In the genomic region with DNA sequence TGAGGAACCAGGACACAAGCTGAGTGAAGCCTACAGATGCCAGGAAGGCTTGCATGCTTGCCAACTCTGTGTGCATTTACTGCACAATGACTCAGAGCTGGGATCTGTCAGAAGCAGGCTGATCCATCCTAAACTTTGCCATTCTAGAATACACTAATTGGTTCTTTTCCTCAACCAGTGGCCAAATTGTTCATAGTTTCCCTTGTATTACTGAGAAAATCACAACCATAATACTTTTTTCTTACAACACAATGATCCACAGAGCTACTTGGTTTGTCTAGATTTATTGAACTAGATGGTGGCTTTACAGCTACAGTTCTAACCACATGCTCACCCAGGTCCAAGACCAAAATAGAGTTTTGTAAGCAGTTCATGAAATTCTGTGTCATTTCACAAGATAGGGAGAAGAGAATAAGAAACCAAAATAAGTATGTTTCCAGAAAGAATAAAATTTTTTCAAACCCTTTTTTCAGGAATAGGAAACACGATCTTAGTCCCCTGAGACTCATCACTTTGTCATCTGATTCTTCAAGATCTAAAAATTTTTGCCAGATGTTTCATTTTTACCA, we compare ENCODE assay signal across 11 cellular contexts. TPM values are rescaled to one million over a fixed set of nuclear protein-coding genes. Genes with fewer than 3 reads are reported as not detected.
DNase-seq lines count a peak whose midpoint lies in the region; ATAC-seq and TF ChIP-seq lines count a peak whose summit lies in the region.
"Had no signal": no experiment of that assay in that cellular context is flagged by ENCODE, and none has a peak within 500 bp of the region (broad histone marks: within the 10 kb centered on the region; RNA-seq: fewer than 3 reads in every experiment).

No MANE protein-coding gene starts in this region.

- H3K27me3 ChIP-seq in Panc1 (ENCODE audit: control insufficient read depth, insufficient read depth, low read length), result no peaks in the 10 kb centered on the region
- no peaks in the 10 kb centered on the region for H3K27me3 ChIP-seq in fibroblast of lung (ENCODE audit: control insufficient read depth, insufficient read depth, low read length)
- H3K27me3 ChIP-seq in spleen (replicated peaks in 1 of 7), result no peaks in the 10 kb centered on the region
- H3K27me3 ChIP-seq: esophagus squamous epithelium had no signal

- no peaks in the 10 kb centered on the region for H3K9me3 ChIP-seq in Panc1 (ENCODE audit: control insufficient read depth, insufficient read depth, low read depth, low read length)
- H3K9me3 ChIP-seq in fibroblast of lung (ENCODE audit: control insufficient read depth, insufficient read depth, low read depth, low read length), result no peaks in the 10 kb centered on the region
- no peaks in the 10 kb centered on the region for H3K9me3 ChIP-seq in spleen
- H3K9me3 ChIP-seq: esophagus squamous epithelium had no signal

- peak; percentile 70 for DNase-seq in GM03348 (ENCODE audit: low spot score)
- no peak for DNase-seq in Panc1 (ENCODE audit: low read depth, low spot score)
- DNase-seq in fibroblast of lung (ENCODE audit: low read depth in 2 of 2), result peak; percentile 93 to 95
- peak; percentile 89 for DNase-seq in retinal pigment epithelial cell (ENCODE audit: low read depth)
- no peak for DNase-seq in GM10248 (ENCODE audit: extremely low spot score)
- no peak for DNase-seq in left lobe of liver (ENCODE audit: low spot score)
- DNase-seq in spleen, result no peak
- no peak for DNase-seq in NCI-H2081 (lab: John Stamatoyannopoulos, UW)
- DNase-seq: activated CD8-positive, alpha-beta T cell treated with anti-CD3 and anti-CD28 coated beads, Interleukin-2, amount 10 ng/mL, durations not matched to agents 7 days and 5 days; esophagus squamous epithelium had no signal

- CTCF ChIA-PET in Panc1 (lab: Charles Lee), result no interaction called here
- CTCF ChIA-PET in GM10248 (lab: Yijun Ruan, JAX), result no interaction called here

- ATAC-seq in Panc1 (peak; percentile 89), left lobe of liver (no peak)
- ATAC-seq: activated CD8-positive, alpha-beta T cell treated with anti-CD3 and anti-CD28 coated beads, Interleukin-2, amount 10 ng/mL, durations not matched to agents 7 days and 5 days had no signal

- TF ChIP-seq POLR2A in spleen (IDR thresholded peaks at IDR 0.05), result no peak

- no peaks in the 10 kb centered on the region for H3K79me2 ChIP-seq in fibroblast of lung (ENCODE audit: control insufficient read depth, insufficient read depth, low read length)

- no peak overlapping the region for H3K4me3 ChIP-seq in Panc1 (ENCODE audit: low read depth in 2 of 2, low read length in 2 of 2)
- H3K4me3 ChIP-seq in fibroblast of lung (replicated peaks in 1 of 4; ENCODE audit: control extremely low read depth in 1 of 4, insufficient read depth in 1 of 4, low read depth in 3 of 4, low read length in 4 of 4), result no peak overlapping the region
- no peak overlapping the region for H3K4me3 ChIP-seq in retinal pigment epithelial cell (ENCODE audit: low read length)
- H3K4me3 ChIP-seq in spleen, result no peak overlapping the region
- H3K4me3 ChIP-seq: esophagus squamous epithelium, skin epidermis had no signal

- no TSS peak for BruUV-seq in Panc1 (replicated peaks; lab: Mats Ljungman, UMichigan)

- no peak overlapping the region for H2AFZ ChIP-seq in fibroblast of lung (ENCODE audit: low read length)

- intact Hi-C loops in Panc1 (cut with micrococcal nuclease; ENCODE audit: unreplicated experiment) (no loop called here), spleen (cut with DNase I; ENCODE audit: low total_unique reads) (no loop called here)

- POLR2A ChIA-PET in Panc1 (lab: Charles Lee), result no interaction called here
- POLR2A ChIA-PET in GM10248 (lab: Yijun Ruan, JAX), result no interaction called here

- H3K27ac ChIP-seq in Panc1 (ENCODE audit: low read length) (peak overlapping the region; percentile 44; the same call in 1 of the 2 replicates), fibroblast of lung (ENCODE audit: insufficient read depth, low read length) (peak overlapping the region; percentile 65), spleen (no peak overlapping the region)

- in situ Hi-C loops in Panc1 (cut with HindIII; ENCODE audit: low pct_unique_long_range_greater_than_20kb, low sequenced_read_pairs), result no loop called here

- no peaks in the 10 kb centered on the region for H4K20me1 ChIP-seq in fibroblast of lung (ENCODE audit: control insufficient read depth, extremely low read depth, insufficient read depth, low read length)

- H3K36me3 ChIP-seq in Panc1 (ENCODE audit: control insufficient read depth, insufficient read depth, low read length) (no peaks in the 10 kb centered on the region), fibroblast of lung (ENCODE audit: control insufficient read depth, insufficient read depth, low read length) (no peaks in the 10 kb centered on the region), spleen (no peaks in the 10 kb centered on the region)
- H3K36me3 ChIP-seq: esophagus squamous epithelium had no signal

- peaks cover 10% of the 10 kb centered on the region; the same call in 1 of the 2 replicates for H3K4me1 ChIP-seq in Panc1 (ENCODE audit: control insufficient read depth, insufficient read depth, low read length)
- peaks cover 22% of the 10 kb centered on the region for H3K4me1 ChIP-seq in fibroblast of lung (ENCODE audit: control insufficient read depth, extremely low read depth, insufficient read depth, low read length)
- H3K4me1 ChIP-seq in spleen, result peaks cover 0 to 25% (median 8%) of the 10 kb centered on the region in 6 donors

- 43 to 55% (median 50%) methylated on average over 1 of the region's 1 CpG for WGBS in spleen, 5 donors

- H3K9ac ChIP-seq in fibroblast of lung (ENCODE audit: insufficient read depth, low read length), result no peak overlapping the region

- peak overlapping the region; percentile 17 for H3K4me2 ChIP-seq in fibroblast of lung (ENCODE audit: extremely low read depth, insufficient read depth, low read length)

- TF ChIP-seq CTCF in Panc1 (IDR thresholded peaks at IDR 0.05) (no peak), fibroblast of lung (conservative IDR thresholded peaks at IDR 0.05 in 1 of 2, IDR thresholded peaks at IDR 0.05 in 1 of 2; ENCODE audit: low read depth in 1 of 2, low read length in 2 of 2) (no peak), retinal pigment epithelial cell (conservative IDR thresholded peaks at IDR 0.05; ENCODE audit: low read depth, low read length) (no peak), GM10248 (IDR thresholded peaks at IDR 0.05; ENCODE audit: control extremely low read depth, extremely low read depth, low read depth, missing control alignments) (no peak), spleen (IDR thresholded peaks at IDR 0.05 in 8 of 11, conservative IDR thresholded peaks at IDR 0.05 in 3 of 11) (no peak)

RNA-seq across cellular contexts. Expression of a gene that starts 21.0 kb away (rescaled TPM):
- total RNA-seq in Panc1 (2021; ENCODE audit: unreplicated experiment), result 0.39 TPM
- polyA plus RNA-seq in Panc1 (2012; ENCODE audit: insufficient read length), result not detected
- 12.6 and 30.8 TPM in 2 replicates for total RNA-seq in fibroblast of lung
- 31.5 and 103 TPM in 2 replicates for polyA plus RNA-seq in fibroblast of lung
- polyA plus RNA-seq in fibroblast of lung (2012), result 15.7 and 55.0 TPM in 2 replicates
- 0.63 and 13.7 TPM in 2 replicates for polyA minus RNA-seq in fibroblast of lung (ENCODE audit: low replicate concordance)
- total RNA-seq in left lobe of liver, result 0.83 TPM
- total RNA-seq in spleen, result 1 to 10 TPM in 5 of 7 donors, under 1 TPM in 2; 0.54 to 3.1 (median 2.2) TPM
- under 1 TPM; 0.70 to 1.00 (median 0.90) TPM for polyA plus RNA-seq in spleen

Comparison
In these comparisons a context has a peak if more than half of its experiments do, and no peak if none do; other contexts are left out.
1. DNase-seq: peak in GM03348 (single experiment), fibroblast of lung (2 of 2) and retinal pigment epithelial cell (single experiment); none in Panc1 (single experiment), GM10248 (single experiment), left lobe of liver (single experiment), spleen (single experiment) and NCI-H2081 (0 of 2).
2. H3K27ac ChIP-seq: peak in Panc1 (single experiment) and fibroblast of lung (single experiment); none in spleen (0 of 8).